Comparison of ENCODE assay signal across 13 cellular contexts in the genomic region with DNA sequence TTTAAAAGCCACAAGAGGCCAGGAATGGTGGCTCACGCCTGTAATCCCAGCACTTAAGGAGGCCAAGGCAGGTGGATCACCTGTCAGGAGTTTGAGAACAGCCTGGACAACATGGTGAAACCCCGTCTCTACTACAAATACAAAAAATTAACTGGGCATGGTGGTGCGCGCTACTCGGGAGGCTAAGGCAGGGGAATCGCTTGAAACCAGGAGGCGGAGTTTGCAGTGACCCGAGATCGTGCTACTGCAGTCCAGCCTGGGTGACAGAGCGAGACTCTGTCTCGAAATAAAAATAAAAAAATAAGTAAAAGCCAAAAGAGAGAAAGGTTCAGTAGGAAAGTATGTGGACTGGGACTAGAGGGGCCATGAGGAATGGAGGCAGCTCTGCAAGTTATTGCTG. TPM values are rescaled to one million over a fixed set of nuclear protein-coding genes. Genes with fewer than 3 reads are reported as not detected.
DNase-seq lines count a peak whose midpoint lies in the region; ATAC-seq lines count a peak whose summit lies in the region.
"Had no signal": no experiment of that assay in that cellular context is flagged by ENCODE, and none has a peak within 500 bp of the region (broad histone marks: within the 10 kb centered on the region; RNA-seq: fewer than 3 reads in every experiment).

No MANE protein-coding gene starts in this region.

- H3K4me3 Mint-ChIP-seq in stimulated activated naive CD8-positive, alpha-beta T cell treated with anti-CD3 and anti-CD28 coated beads, Interleukin-15, Interleukin-2, amounts not matched to agents 100 ng/mL and 50 ng/mL, for 24 hours = peak overlapping the region; percentile 68
- H3K4me3 Mint-ChIP-seq in central memory CD8-positive, alpha-beta T cell = peak overlapping the region; percentile 53
- H3K4me3 Mint-ChIP-seq: mesothelial cell of epicardium had no signal

- no peaks in the 10 kb centered on the region for H3K27me3 Mint-ChIP-seq in stimulated activated naive CD8-positive, alpha-beta T cell treated with anti-CD3 and anti-CD28 coated beads, Interleukin-15, Interleukin-2, amounts not matched to agents 100 ng/mL and 50 ng/mL, for 24 hours
- H3K27me3 Mint-ChIP-seq in central memory CD8-positive, alpha-beta T cell = no peaks in the 10 kb centered on the region

- DNase-seq in stimulated activated naive CD8-positive, alpha-beta T cell treated with anti-CD3 and anti-CD28 coated beads, Interleukin-15, Interleukin-2, amounts not matched to agents 100 U/mL and 50 U/mL, for 24 hours = no peak
- DNase-seq in MV-4-11 (lab: John Stamatoyannopoulos, UW) (peak; percentile 59), Right ventricle myocardium inferior (ENCODE audit: missing footprints) (no peak), cortex of kidney (lab: John Stamatoyannopoulos, UW) (no peak)
- DNase-seq in central memory CD8-positive, alpha-beta T cell (ENCODE audit: low spot score in 2 of 2) = no peak
- no peak for DNase-seq in effector CD4-positive, alpha-beta T cell
- DNase-seq: effector CD8-positive, alpha-beta T cell; foreskin fibroblast; NCI-H1436; NCI-H524 treated with DMSO at 0.1 percent for 48 hours had no signal

- no peak for ATAC-seq in stimulated activated naive CD8-positive, alpha-beta T cell treated with anti-CD3 and anti-CD28 coated beads, Interleukin-15, Interleukin-2, amounts not matched to agents 100 U/mL and 50 U/mL, for 24 hours
- no peak for ATAC-seq in central memory CD8-positive, alpha-beta T cell (replicated peaks; ENCODE audit: extremely low read depth, poor library complexity, severe bottlenecking)
- ATAC-seq in Right ventricle myocardium inferior (no peak), HG03378 (IDR thresholded peaks at IDR 0.05; ENCODE audit: unreplicated experiment) (no peak)

- peaks cover 56% of the 10 kb centered on the region for H3K4me1 Mint-ChIP-seq in stimulated activated naive CD8-positive, alpha-beta T cell treated with anti-CD3 and anti-CD28 coated beads, Interleukin-15, Interleukin-2, amounts not matched to agents 100 ng/mL and 50 ng/mL, for 24 hours (ENCODE audit: low read depth)
- H3K4me1 Mint-ChIP-seq in central memory CD8-positive, alpha-beta T cell = peaks cover 43% of the 10 kb centered on the region

- no peaks in the 10 kb centered on the region for H3K9me3 Mint-ChIP-seq in stimulated activated naive CD8-positive, alpha-beta T cell treated with anti-CD3 and anti-CD28 coated beads, Interleukin-15, Interleukin-2, amounts not matched to agents 100 ng/mL and 50 ng/mL, for 24 hours
- no peaks in the 10 kb centered on the region for H3K9me3 Mint-ChIP-seq in central memory CD8-positive, alpha-beta T cell

- intact Hi-C loops in Right ventricle myocardium inferior (cut with DNase I) = no loop called here

- H3K36me3 Mint-ChIP-seq in stimulated activated naive CD8-positive, alpha-beta T cell treated with anti-CD3 and anti-CD28 coated beads, Interleukin-15, Interleukin-2, amounts not matched to agents 100 ng/mL and 50 ng/mL, for 24 hours (ENCODE audit: low read depth) = no peaks in the 10 kb centered on the region
- H3K36me3 Mint-ChIP-seq in central memory CD8-positive, alpha-beta T cell (ENCODE audit: insufficient read depth) = peaks cover 11% of the 10 kb centered on the region
- H3K36me3 Mint-ChIP-seq: mesothelial cell of epicardium had no signal

- H3K27ac Mint-ChIP-seq in stimulated activated naive CD8-positive, alpha-beta T cell treated with anti-CD3 and anti-CD28 coated beads, Interleukin-15, Interleukin-2, amounts not matched to agents 100 ng/mL and 50 ng/mL, for 24 hours = peak overlapping the region; percentile 94
- H3K27ac Mint-ChIP-seq in central memory CD8-positive, alpha-beta T cell (ENCODE audit: low read depth) = peak overlapping the region; percentile 80
- H3K27ac Mint-ChIP-seq: mesothelial cell of epicardium had no signal

RNA-seq across cellular contexts. Expression of a gene that starts 13.1 kb away (rescaled TPM):
- 4.2 TPM for total RNA-seq in Right ventricle myocardium inferior
- total RNA-seq: mesothelial cell of epicardium had no signal

RNA-seq across cellular contexts. Expression of a gene that starts 13.8 kb away (rescaled TPM):
- 29.3 TPM for total RNA-seq in Right ventricle myocardium inferior

RNA-seq across cellular contexts. Expression of a gene that starts 29.6 kb away (rescaled TPM):
- 35.2 TPM for total RNA-seq in Right ventricle myocardium inferior

RNA-seq across cellular contexts. Expression of a gene that starts 52.0 kb away (rescaled TPM):
- 5.1 TPM for total RNA-seq in Right ventricle myocardium inferior
